ENCODE assay signal across 10 cellular contexts in the genomic region with DNA sequence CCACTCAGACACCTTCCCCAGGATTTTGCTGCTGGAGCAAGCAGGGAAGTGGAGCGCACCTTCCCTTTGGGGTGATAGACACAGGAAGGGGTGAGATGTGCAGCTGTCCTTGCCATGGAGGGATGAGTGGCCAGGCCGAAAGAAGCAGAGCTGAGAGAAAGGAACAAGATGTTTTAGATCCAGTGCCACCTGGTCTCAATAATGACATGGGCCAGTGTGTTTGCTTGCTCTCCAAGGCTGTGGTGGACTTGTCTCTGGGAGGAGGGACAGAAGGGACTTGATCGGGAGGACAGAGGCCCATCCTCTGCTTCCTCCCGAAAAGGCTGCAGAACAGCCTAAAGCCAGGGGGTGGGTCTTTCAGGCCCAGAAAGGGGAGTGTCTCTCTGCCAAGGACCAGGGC.
"Had no signal": no experiment of that assay in that cellular context is flagged by ENCODE, and none has a peak within 500 bp of the region (broad histone marks: within the 10 kb centered on the region; RNA-seq: fewer than 3 reads in every experiment).

No MANE protein-coding gene starts in this region.

- H3K9me3 ChIP-seq: right atrium auricular region, transverse colon had no signal

- DNase-seq: activated CD4-positive, alpha-beta T cell treated with anti-CD3 and anti-CD28 coated beads for 1 hour; activated CD4-positive, alpha-beta T cell treated with anti-CD3 and anti-CD28 coated beads, Interleukin-2, amount 50 U/mL, for 48 hours; activated effector memory CD4-positive, alpha-beta T cell treated with anti-CD3 and anti-CD28 coated beads, Interleukin-2, amount 50 U/mL, for 16 hours; activated T-cell treated with anti-CD3 and anti-CD28 coated beads, Interleukin-2, amount 50 U/mL, for 4 hours; brain microvascular endothelial cell; hypothalamus; kidney glomerular epithelial cell; transverse colon had no signal

- ATAC-seq: activated T-cell treated with anti-CD3 and anti-CD28 coated beads, Interleukin-2, amount 50 U/mL, for 4 hours had no signal

- H3K27ac ChIP-seq: brain microvascular endothelial cell, right atrium auricular region, skin epidermis, transverse colon had no signal

- H3K36me3 ChIP-seq: brain microvascular endothelial cell, right atrium auricular region, transverse colon had no signal

- H3K27me3 ChIP-seq: right atrium auricular region had no signal

- H3K4me3 ChIP-seq: right atrium auricular region, skin epidermis, transverse colon had no signal
